Comparison of ENCODE assay signal across 1 cellular context in genomic region chr3:181916018-181916417, GRCh38.
TF ChIP-seq lines count a peak whose summit lies in the region.

No MANE protein-coding gene starts in this region.

TF ChIP-seq in H1, 55 proteins besides CTCF, POLR2A, EP300 and RAD21:
- TF ChIP-seq SIN3A (conservative IDR thresholded peaks at IDR 0.05 in 1 of 2, IDR thresholded peaks at IDR 0.05 in 1 of 2; ENCODE audit: low read depth in 1 of 2, low read length in 2 of 2) (no peak), CHD2 (IDR thresholded peaks at IDR 0.05; ENCODE audit: low read length) (no peak), KDM5A (IDR thresholded peaks at IDR 0.05; ENCODE audit: low read length) (no peak), HDAC6 (IDR thresholded peaks at IDR 0.05; ENCODE audit: low read depth, low read length) (no peak), ZNF274 (IDR thresholded peaks at IDR 0.05; ENCODE audit: borderline replicate concordance, extremely low read depth, low read length) (no peak), E2F6 (IDR thresholded peaks at IDR 0.05) (no peak), TAF1 (IDR thresholded peaks at IDR 0.05; ENCODE audit: low read depth, low read length) (no peak), SIRT6 (IDR thresholded peaks at IDR 0.05; ENCODE audit: low read length) (no peak), CHD7 (IDR thresholded peaks at IDR 0.05; ENCODE audit: insufficient replicate concordance, low read length) (no peak), CHD1 (IDR thresholded peaks at IDR 0.05; ENCODE audit: low read depth, low read length) (no peak), SIX5 (IDR thresholded peaks at IDR 0.05; ENCODE audit: low read depth, low read length) (no peak), EGR1 (IDR thresholded peaks at IDR 0.05; ENCODE audit: borderline replicate concordance, low read depth, low read length) (no peak), YY1 (IDR thresholded peaks at IDR 0.05; ENCODE audit: low read depth, low read length) (no peak), USF2 (IDR thresholded peaks at IDR 0.05; ENCODE audit: low read length) (no peak)
